1 cellular context compared by ENCODE assay signal in genomic region chr1:4711944-4712343, GRCh38.
TF ChIP-seq lines count a peak whose summit lies in the region.

No MANE protein-coding gene starts in this region.

TF ChIP-seq in GM23338, 12 proteins besides CTCF, POLR2A, EP300 and RAD21 (continued from another document):
- no peak for TF ChIP-seq ZNF462 (CRISPR knock-in tag; IDR thresholded peaks at IDR 0.05)
